Comparison of ENCODE assay signal across 1 cellular context in genomic region chr6:87716928-87717655, GRCh38.
TF ChIP-seq lines count a peak whose summit lies in the region.

No MANE protein-coding gene starts in this region.

TF ChIP-seq in H1, 55 proteins besides CTCF, POLR2A, EP300 and RAD21:
- TF ChIP-seq USF2 (IDR thresholded peaks at IDR 0.05; ENCODE audit: low read length) = no peak
- no peak for TF ChIP-seq RXRA (IDR thresholded peaks at IDR 0.05; ENCODE audit: insufficient read depth, low read depth, low read length)
- TF ChIP-seq FOSL1 (IDR thresholded peaks at IDR 0.05; ENCODE audit: insufficient read depth, low read depth, low read length) = no peak
- no peak for TF ChIP-seq ATF2 (IDR thresholded peaks at IDR 0.05; ENCODE audit: low read length)
- TF ChIP-seq CBX8 (IDR thresholded peaks at IDR 0.05; ENCODE audit: borderline replicate concordance, low read depth, low read length) = no peak
- TF ChIP-seq SP4 (IDR thresholded peaks at IDR 0.05; ENCODE audit: low read length) = no peak
- TF ChIP-seq KDM5A (IDR thresholded peaks at IDR 0.05; ENCODE audit: low read length) = no peak
- TF ChIP-seq EGR1 (IDR thresholded peaks at IDR 0.05; ENCODE audit: borderline replicate concordance, low read depth, low read length) = no peak
- no peak for TF ChIP-seq BACH1 (IDR thresholded peaks at IDR 0.05; ENCODE audit: low read length)
- no peak for TF ChIP-seq MAX (IDR thresholded peaks at IDR 0.05)
- no peak for TF ChIP-seq GABPA (IDR thresholded peaks at IDR 0.05; ENCODE audit: borderline replicate concordance, insufficient read depth, low read length)
- TF ChIP-seq CHD1 (IDR thresholded peaks at IDR 0.05; ENCODE audit: low read depth, low read length) = no peak
- no peak for TF ChIP-seq CEBPB (IDR thresholded peaks at IDR 0.05; ENCODE audit: low read depth, low read length)
- TF ChIP-seq CBX5 (IDR thresholded peaks at IDR 0.05; ENCODE audit: low read depth, low read length) = no peak
- no peak for TF ChIP-seq SIRT6 (IDR thresholded peaks at IDR 0.05; ENCODE audit: low read length)
- TF ChIP-seq GTF2F1 (IDR thresholded peaks at IDR 0.05; ENCODE audit: borderline replicate concordance, low read depth, low read length) = no peak
- TF ChIP-seq SIN3A (conservative IDR thresholded peaks at IDR 0.05 in 1 of 2, IDR thresholded peaks at IDR 0.05 in 1 of 2; ENCODE audit: low read depth in 1 of 2, low read length in 2 of 2) = no peak
- no peak for TF ChIP-seq CHD7 (IDR thresholded peaks at IDR 0.05; ENCODE audit: insufficient replicate concordance, low read length)
